In the genomic region with DNA sequence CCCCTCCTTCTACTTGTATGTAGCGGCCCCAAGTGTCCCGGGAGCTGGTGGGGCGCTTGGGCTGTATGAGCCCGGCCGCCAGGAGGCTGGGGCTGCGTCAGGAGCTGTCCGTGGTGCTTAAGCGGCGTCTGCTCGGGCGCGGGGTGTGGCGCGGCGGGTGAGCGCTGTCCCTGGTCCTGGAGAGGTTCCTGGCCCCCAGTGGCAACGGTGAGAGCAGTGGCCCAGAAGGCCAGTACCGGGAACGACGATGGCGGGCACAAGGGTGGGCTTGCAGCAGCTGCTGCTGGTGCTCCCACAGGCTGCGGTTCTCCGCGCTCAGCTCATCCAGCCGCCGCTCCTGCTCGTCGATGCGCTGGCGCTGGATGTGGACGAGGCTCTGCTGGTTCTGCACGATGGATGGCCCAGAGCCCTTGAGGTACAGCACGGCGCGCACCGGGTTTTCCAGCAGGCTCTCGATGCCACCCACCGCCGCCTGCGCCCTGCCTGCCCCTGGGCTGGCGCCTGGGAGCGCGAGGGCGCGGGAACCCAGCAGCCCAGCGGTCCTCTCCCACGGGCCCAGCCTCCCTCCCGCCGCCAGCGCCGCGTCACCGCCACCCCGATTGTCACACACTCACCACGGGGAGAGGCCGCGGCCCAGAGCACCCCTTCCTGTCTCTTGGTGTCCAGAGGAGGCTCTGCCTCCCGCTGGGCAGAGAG, we compare ENCODE assay signal across 1 cellular context.
A peak's percentile ranks its signal among the peaks of the same experiment; 100 is the strongest.
TF ChIP-seq lines count a peak whose summit lies in the region.

No MANE protein-coding gene starts in this region.

TF ChIP-seq in HepG2, 621 proteins besides CTCF, POLR2A, EP300 and RAD21 (continued from another document and continues in another):
- TF ChIP-seq, protein P1, sequence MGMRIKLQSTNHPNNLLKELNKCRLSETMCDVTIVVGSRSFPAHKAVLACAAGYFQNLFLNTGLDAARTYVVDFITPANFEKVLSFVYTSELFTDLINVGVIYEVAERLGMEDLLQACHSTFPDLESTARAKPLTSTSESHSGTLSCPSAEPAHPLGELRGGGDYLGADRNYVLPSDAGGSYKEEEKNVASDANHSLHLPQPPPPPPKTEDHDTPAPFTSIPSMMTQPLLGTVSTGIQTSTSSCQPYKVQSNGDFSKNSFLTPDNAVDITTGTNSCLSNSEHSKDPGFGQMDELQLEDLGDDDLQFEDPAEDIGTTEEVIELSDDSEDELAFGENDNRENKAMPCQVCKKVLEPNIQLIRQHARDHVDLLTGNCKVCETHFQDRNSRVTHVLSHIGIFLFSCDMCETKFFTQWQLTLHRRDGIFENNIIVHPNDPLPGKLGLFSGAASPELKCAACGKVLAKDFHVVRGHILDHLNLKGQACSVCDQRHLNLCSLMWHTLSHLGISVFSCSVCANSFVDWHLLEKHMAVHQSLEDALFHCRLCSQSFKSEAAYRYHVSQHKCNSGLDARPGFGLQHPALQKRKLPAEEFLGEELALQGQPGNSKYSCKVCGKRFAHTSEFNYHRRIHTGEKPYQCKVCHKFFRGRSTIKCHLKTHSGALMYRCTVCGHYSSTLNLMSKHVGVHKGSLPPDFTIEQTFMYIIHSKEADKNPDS (CRISPR knock-in tag; IDR thresholded peaks at IDR 0.05) = peak; percentile 99
- peak; percentile 97 for TF ChIP-seq HOXA3 (CRISPR knock-in tag; IDR thresholded peaks at IDR 0.05)
- TF ChIP-seq ZNF282 (IDR thresholded peaks at IDR 0.05; ENCODE audit: partially characterized antibody) = no peak
- no peak for TF ChIP-seq ZNF10 (CRISPR knock-in tag; IDR thresholded peaks at IDR 0.05; ENCODE audit: borderline replicate concordance, low read depth)
- peak; percentile 100 for TF ChIP-seq EEA1 (CRISPR knock-in tag; IDR thresholded peaks at IDR 0.05; ENCODE audit: borderline replicate concordance)
- peak; percentile 96 for TF ChIP-seq ZNF34 (CRISPR knock-in tag; IDR thresholded peaks at IDR 0.05; ENCODE audit: borderline replicate concordance)
- TF ChIP-seq, protein P2, sequence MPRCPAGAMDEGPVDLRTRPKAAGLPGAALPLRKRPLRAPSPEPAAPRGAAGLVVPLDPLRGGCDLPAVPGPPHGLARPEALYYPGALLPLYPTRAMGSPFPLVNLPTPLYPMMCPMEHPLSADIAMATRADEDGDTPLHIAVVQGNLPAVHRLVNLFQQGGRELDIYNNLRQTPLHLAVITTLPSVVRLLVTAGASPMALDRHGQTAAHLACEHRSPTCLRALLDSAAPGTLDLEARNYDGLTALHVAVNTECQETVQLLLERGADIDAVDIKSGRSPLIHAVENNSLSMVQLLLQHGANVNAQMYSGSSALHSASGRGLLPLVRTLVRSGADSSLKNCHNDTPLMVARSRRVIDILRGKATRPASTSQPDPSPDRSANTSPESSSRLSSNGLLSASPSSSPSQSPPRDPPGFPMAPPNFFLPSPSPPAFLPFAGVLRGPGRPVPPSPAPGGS (CRISPR knock-in tag; IDR thresholded peaks at IDR 0.05) = peak; percentile 100
- TF ChIP-seq PAX8 (CRISPR knock-in tag; IDR thresholded peaks at IDR 0.05; ENCODE audit: borderline replicate concordance) = peak; percentile 100
- TF ChIP-seq, protein P3, sequence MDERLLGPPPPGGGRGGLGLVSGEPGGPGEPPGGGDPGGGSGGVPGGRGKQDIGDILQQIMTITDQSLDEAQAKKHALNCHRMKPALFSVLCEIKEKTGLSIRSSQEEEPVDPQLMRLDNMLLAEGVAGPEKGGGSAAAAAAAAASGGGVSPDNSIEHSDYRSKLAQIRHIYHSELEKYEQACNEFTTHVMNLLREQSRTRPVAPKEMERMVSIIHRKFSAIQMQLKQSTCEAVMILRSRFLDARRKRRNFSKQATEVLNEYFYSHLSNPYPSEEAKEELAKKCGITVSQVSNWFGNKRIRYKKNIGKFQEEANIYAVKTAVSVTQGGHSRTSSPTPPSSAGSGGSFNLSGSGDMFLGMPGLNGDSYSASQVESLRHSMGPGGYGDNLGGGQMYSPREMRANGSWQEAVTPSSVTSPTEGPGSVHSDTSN (CRISPR knock-in tag; IDR thresholded peaks at IDR 0.05) = 0 out of 2 replicates have a peak, but pooled peaks have one; percentile 24
- TF ChIP-seq RFX5 (IDR thresholded peaks at IDR 0.05; ENCODE audit: low read depth, low read length) = no peak
- no peak for TF ChIP-seq EZH2 (conservative IDR thresholded peaks at IDR 0.05; ENCODE audit: low read depth, low read length)
- TF ChIP-seq, protein P4, sequence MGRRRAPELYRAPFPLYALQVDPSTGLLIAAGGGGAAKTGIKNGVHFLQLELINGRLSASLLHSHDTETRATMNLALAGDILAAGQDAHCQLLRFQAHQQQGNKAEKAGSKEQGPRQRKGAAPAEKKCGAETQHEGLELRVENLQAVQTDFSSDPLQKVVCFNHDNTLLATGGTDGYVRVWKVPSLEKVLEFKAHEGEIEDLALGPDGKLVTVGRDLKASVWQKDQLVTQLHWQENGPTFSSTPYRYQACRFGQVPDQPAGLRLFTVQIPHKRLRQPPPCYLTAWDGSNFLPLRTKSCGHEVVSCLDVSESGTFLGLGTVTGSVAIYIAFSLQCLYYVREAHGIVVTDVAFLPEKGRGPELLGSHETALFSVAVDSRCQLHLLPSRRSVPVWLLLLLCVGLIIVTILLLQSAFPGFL (CRISPR knock-in tag; IDR thresholded peaks at IDR 0.05) = peak; percentile 99
- TF ChIP-seq YY1 (IDR thresholded peaks at IDR 0.05; ENCODE audit: insufficient read depth, insufficient replicate concordance, low read depth, low read length) = peak; percentile 23
- no peak for TF ChIP-seq IKZF1 (IDR thresholded peaks at IDR 0.05)
- peak; percentile 95 for TF ChIP-seq ZNF263 (CRISPR knock-in tag; IDR thresholded peaks at IDR 0.05)
- TF ChIP-seq TCF12 (IDR thresholded peaks at IDR 0.05) = no peak
- peak; percentile 98 for TF ChIP-seq TCF12 (CRISPR knock-in tag; IDR thresholded peaks at IDR 0.05)
- TF ChIP-seq KDM1A (CRISPR knock-in tag; IDR thresholded peaks at IDR 0.05) = peak; percentile 85
- peak; percentile 100 for TF ChIP-seq ZNF891 (CRISPR knock-in tag; IDR thresholded peaks at IDR 0.05)
- TF ChIP-seq, protein P5, sequence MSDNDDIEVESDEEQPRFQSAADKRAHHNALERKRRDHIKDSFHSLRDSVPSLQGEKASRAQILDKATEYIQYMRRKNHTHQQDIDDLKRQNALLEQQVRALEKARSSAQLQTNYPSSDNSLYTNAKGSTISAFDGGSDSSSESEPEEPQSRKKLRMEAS (IDR thresholded peaks at IDR 0.05) = peak; percentile 65
- peak; percentile 99 for TF ChIP-seq DNMT1 (CRISPR knock-in tag; IDR thresholded peaks at IDR 0.05)
- TF ChIP-seq, protein P6, sequence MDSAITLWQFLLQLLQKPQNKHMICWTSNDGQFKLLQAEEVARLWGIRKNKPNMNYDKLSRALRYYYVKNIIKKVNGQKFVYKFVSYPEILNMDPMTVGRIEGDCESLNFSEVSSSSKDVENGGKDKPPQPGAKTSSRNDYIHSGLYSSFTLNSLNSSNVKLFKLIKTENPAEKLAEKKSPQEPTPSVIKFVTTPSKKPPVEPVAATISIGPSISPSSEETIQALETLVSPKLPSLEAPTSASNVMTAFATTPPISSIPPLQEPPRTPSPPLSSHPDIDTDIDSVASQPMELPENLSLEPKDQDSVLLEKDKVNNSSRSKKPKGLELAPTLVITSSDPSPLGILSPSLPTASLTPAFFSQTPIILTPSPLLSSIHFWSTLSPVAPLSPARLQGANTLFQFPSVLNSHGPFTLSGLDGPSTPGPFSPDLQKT (CRISPR knock-in tag; IDR thresholded peaks at IDR 0.05; ENCODE audit: borderline replicate concordance) = peak; percentile 99; the same call in 1 of the 2 replicates
- peak; percentile 100 for TF ChIP-seq IRX3 (CRISPR knock-in tag; IDR thresholded peaks at IDR 0.05; ENCODE audit: borderline replicate concordance, low read depth)
- TF ChIP-seq, protein P7, sequence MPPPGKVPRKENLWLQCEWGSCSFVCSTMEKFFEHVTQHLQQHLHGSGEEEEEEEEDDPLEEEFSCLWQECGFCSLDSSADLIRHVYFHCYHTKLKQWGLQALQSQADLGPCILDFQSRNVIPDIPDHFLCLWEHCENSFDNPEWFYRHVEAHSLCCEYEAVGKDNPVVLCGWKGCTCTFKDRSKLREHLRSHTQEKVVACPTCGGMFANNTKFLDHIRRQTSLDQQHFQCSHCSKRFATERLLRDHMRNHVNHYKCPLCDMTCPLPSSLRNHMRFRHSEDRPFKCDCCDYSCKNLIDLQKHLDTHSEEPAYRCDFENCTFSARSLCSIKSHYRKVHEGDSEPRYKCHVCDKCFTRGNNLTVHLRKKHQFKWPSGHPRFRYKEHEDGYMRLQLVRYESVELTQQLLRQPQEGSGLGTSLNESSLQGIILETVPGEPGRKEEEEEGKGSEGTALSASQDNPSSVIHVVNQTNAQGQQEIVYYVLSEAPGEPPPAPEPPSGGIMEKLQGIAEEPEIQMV (CRISPR knock-in tag; IDR thresholded peaks at IDR 0.05; ENCODE audit: low read depth) = peak; percentile 98
- TF ChIP-seq, protein P8, sequence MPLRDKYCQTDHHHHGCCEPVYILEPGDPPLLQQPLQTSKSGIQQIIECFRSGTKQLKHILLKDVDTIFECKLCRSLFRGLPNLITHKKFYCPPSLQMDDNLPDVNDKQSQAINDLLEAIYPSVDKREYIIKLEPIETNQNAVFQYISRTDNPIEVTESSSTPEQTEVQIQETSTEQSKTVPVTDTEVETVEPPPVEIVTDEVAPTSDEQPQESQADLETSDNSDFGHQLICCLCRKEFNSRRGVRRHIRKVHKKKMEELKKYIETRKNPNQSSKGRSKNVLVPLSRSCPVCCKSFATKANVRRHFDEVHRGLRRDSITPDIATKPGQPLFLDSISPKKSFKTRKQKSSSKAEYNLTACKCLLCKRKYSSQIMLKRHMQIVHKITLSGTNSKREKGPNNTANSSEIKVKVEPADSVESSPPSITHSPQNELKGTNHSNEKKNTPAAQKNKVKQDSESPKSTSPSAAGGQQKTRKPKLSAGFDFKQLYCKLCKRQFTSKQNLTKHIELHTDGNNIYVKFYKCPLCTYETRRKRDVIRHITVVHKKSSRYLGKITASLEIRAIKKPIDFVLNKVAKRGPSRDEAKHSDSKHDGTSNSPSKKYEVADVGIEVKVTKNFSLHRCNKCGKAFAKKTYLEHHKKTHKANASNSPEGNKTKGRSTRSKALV (CRISPR knock-in tag; IDR thresholded peaks at IDR 0.05) = peak; percentile 99
- peak; percentile 97 for TF ChIP-seq NAIF1 (CRISPR knock-in tag; IDR thresholded peaks at IDR 0.05; ENCODE audit: borderline replicate concordance)
- TF ChIP-seq, protein P9, sequence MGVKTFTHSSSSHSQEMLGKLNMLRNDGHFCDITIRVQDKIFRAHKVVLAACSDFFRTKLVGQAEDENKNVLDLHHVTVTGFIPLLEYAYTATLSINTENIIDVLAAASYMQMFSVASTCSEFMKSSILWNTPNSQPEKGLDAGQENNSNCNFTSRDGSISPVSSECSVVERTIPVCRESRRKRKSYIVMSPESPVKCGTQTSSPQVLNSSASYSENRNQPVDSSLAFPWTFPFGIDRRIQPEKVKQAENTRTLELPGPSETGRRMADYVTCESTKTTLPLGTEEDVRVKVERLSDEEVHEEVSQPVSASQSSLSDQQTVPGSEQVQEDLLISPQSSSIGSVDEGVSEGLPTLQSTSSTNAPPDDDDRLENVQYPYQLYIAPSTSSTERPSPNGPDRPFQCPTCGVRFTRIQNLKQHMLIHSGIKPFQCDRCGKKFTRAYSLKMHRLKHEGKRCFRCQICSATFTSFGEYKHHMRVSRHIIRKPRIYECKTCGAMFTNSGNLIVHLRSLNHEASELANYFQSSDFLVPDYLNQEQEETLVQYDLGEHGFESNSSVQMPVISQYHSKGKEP (CRISPR knock-in tag; IDR thresholded peaks at IDR 0.05) = peak; percentile 99
- peak; percentile 100 for TF ChIP-seq HOXA9 (CRISPR knock-in tag; IDR thresholded peaks at IDR 0.05; ENCODE audit: borderline replicate concordance)
- TF ChIP-seq, protein P10, sequence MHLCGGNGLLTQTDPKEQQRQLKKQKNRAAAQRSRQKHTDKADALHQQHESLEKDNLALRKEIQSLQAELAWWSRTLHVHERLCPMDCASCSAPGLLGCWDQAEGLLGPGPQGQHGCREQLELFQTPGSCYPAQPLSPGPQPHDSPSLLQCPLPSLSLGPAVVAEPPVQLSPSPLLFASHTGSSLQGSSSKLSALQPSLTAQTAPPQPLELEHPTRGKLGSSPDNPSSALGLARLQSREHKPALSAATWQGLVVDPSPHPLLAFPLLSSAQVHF (CRISPR knock-in tag; IDR thresholded peaks at IDR 0.05) = peak; percentile 100
- peak; percentile 100 for TF ChIP-seq ZNF678 (CRISPR knock-in tag; IDR thresholded peaks at IDR 0.05)
- TF ChIP-seq REXO4 (CRISPR knock-in tag; IDR thresholded peaks at IDR 0.05; ENCODE audit: borderline replicate concordance) = peak; percentile 99
- peak; percentile 99 for TF ChIP-seq ZNF619 (CRISPR knock-in tag; IDR thresholded peaks at IDR 0.05)
- peak; percentile 92 for TF ChIP-seq BRD4 (CRISPR knock-in tag; IDR thresholded peaks at IDR 0.05)
- TF ChIP-seq, protein P11, sequence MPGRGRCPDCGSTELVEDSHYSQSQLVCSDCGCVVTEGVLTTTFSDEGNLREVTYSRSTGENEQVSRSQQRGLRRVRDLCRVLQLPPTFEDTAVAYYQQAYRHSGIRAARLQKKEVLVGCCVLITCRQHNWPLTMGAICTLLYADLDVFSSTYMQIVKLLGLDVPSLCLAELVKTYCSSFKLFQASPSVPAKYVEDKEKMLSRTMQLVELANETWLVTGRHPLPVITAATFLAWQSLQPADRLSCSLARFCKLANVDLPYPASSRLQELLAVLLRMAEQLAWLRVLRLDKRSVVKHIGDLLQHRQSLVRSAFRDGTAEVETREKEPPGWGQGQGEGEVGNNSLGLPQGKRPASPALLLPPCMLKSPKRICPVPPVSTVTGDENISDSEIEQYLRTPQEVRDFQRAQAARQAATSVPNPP (CRISPR knock-in tag; IDR thresholded peaks at IDR 0.05) = peak; percentile 96
- TF ChIP-seq, protein P12, sequence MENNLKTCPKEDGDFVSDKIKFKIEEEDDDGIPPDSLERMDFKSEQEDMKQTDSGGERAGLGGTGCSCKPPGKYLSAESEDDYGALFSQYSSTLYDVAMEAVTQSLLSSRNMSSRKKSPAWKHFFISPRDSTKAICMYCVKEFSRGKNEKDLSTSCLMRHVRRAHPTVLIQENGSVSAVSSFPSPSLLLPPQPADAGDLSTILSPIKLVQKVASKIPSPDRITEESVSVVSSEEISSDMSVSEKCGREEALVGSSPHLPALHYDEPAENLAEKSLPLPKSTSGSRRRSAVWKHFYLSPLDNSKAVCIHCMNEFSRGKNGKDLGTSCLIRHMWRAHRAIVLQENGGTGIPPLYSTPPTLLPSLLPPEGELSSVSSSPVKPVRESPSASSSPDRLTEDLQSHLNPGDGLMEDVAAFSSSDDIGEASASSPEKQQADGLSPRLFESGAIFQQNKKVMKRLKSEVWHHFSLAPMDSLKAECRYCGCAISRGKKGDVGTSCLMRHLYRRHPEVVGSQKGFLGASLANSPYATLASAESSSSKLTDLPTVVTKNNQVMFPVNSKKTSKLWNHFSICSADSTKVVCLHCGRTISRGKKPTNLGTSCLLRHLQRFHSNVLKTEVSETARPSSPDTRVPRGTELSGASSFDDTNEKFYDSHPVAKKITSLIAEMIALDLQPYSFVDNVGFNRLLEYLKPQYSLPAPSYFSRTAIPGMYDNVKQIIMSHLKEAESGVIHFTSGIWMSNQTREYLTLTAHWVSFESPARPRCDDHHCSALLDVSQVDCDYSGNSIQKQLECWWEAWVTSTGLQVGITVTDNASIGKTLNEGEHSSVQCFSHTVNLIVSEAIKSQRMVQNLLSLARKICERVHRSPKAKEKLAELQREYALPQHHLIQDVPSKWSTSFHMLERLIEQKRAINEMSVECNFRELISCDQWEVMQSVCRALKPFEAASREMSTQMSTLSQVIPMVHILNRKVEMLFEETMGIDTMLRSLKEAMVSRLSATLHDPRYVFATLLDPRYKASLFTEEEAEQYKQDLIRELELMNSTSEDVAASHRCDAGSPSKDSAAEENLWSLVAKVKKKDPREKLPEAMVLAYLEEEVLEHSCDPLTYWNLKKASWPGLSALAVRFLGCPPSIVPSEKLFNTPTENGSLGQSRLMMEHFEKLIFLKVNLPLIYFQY (CRISPR knock-in tag; IDR thresholded peaks at IDR 0.05; ENCODE audit: borderline replicate concordance) = peak; percentile 99
